Comparison of ENCODE assay signal across 10 cellular contexts in genomic region chr6:108176281-108177089, GRCh38. TPM values are rescaled to one million over a fixed set of nuclear protein-coding genes. Genes with fewer than 3 reads are reported as not detected.
DNase-seq lines count a peak whose midpoint lies in the region; ATAC-seq, FAIRE-seq and TF ChIP-seq lines count a peak whose summit lies in the region.
"Had no signal": no experiment of that assay in that cellular context is flagged by ENCODE, and none has a peak within 500 bp of the region (broad histone marks: within the 10 kb centered on the region; RNA-seq: fewer than 3 reads in every experiment).

No MANE protein-coding gene starts in this region.

- intact Hi-C loops in upper lobe of right lung (cut with DNase I), result no loop called here

- H3K27me3 ChIP-seq in muscle layer of duodenum (ENCODE audit: low read depth, low read length), result peaks cover 59% of the 10 kb centered on the region
- H3K27me3 ChIP-seq in upper lobe of right lung, result peaks cover 95% of the 10 kb centered on the region

- H3K36me3 Mint-ChIP-seq in effector memory CD8-positive, alpha-beta T cell (ENCODE audit: insufficient read depth), result no peaks in the 10 kb centered on the region

- no peak for ATAC-seq in effector memory CD8-positive, alpha-beta T cell (replicated peaks)
- ATAC-seq in upper lobe of right lung (peak; percentile 27), HG03460 (IDR thresholded peaks at IDR 0.05; ENCODE audit: unreplicated experiment) (no peak)

- no peak for TF ChIP-seq CTCF in upper lobe of right lung (IDR thresholded peaks at IDR 0.05)

- H3K27me3 Mint-ChIP-seq in effector memory CD8-positive, alpha-beta T cell, result peaks cover 67 to 87% of the 10 kb centered on the region in 2 donors

- H3K27ac ChIP-seq in muscle layer of duodenum (ENCODE audit: low read length) (no peak overlapping the region), upper lobe of right lung (no peak overlapping the region)

- H3K4me3 Mint-ChIP-seq in effector memory CD8-positive, alpha-beta T cell, result peak overlapping the region; percentile 66 to 70

- no peak overlapping the region for H3K27ac Mint-ChIP-seq in effector memory CD8-positive, alpha-beta T cell

- no peak for TF ChIP-seq POLR2A in H54 (IDR thresholded peaks at IDR 0.05; ENCODE audit: low read depth, low read length)

- H3K4me3 ChIP-seq in muscle layer of duodenum (ENCODE audit: low read depth in 1 of 2, low read length in 2 of 2) (peak overlapping the region; percentile 26 to 59), upper lobe of right lung (peak overlapping the region; percentile 31)

- peaks cover 8 to 16% of the 10 kb centered on the region in 2 donors for H3K4me1 Mint-ChIP-seq in effector memory CD8-positive, alpha-beta T cell (ENCODE audit: low read depth in 2 of 2)

- peak; percentile 4 for DNase-seq in stimulated activated CD4-positive, alpha-beta T cell treated with anti-CD3 and anti-CD28 coated beads, Interleukin-15, amount 100 ng/mL, for 24 hours
- DNase-seq in stimulated activated CD4-positive, alpha-beta T cell treated with anti-CD3 and anti-CD28 coated beads, Interleukin-4, amount 100 ng/mL, for 1 hour, result no peak
- DNase-seq in effector memory CD8-positive, alpha-beta T cell, result no peak
- DNase-seq in upper lobe of right lung, result no peak
- DNase-seq in iPS-NIHi7 (ENCODE audit: extremely low spot score), result no peak
- no peak for DNase-seq in H54 (ENCODE audit: insufficient read length, low spot score)
- DNase-seq: NCI-H1048 had no signal

- H3K4me1 ChIP-seq in muscle layer of duodenum (ENCODE audit: control insufficient read depth in 1 of 2, insufficient read depth in 2 of 2, low read length in 2 of 2) (peaks cover 3 to 25% of the 10 kb centered on the region in 2 donors), upper lobe of right lung (peaks cover 21% of the 10 kb centered on the region)

- H3K9me3 ChIP-seq in muscle layer of duodenum (ENCODE audit: control insufficient read depth in 1 of 2, low read length in 2 of 2) (no peaks in the 10 kb centered on the region), upper lobe of right lung (no peaks in the 10 kb centered on the region)

- no peak for FAIRE-seq in H54 (lab: Jason Lieb, UNC)
- FAIRE-seq: frontal cortex had no signal

- H3K36me3 ChIP-seq in muscle layer of duodenum (ENCODE audit: control insufficient read depth in 1 of 2, insufficient read depth in 2 of 2, low read length in 2 of 2) (no peaks in the 10 kb centered on the region), upper lobe of right lung (no peaks in the 10 kb centered on the region)

- H3K9me3 Mint-ChIP-seq in effector memory CD8-positive, alpha-beta T cell, result no peaks in the 10 kb centered on the region

RNA-seq across cellular contexts. Expression of gene NR2E1, which starts 10.7 kb away (rescaled TPM):
- not detected for total RNA-seq in upper lobe of right lung
